ENCODE assay signal across 22 cellular contexts in the genomic region with DNA sequence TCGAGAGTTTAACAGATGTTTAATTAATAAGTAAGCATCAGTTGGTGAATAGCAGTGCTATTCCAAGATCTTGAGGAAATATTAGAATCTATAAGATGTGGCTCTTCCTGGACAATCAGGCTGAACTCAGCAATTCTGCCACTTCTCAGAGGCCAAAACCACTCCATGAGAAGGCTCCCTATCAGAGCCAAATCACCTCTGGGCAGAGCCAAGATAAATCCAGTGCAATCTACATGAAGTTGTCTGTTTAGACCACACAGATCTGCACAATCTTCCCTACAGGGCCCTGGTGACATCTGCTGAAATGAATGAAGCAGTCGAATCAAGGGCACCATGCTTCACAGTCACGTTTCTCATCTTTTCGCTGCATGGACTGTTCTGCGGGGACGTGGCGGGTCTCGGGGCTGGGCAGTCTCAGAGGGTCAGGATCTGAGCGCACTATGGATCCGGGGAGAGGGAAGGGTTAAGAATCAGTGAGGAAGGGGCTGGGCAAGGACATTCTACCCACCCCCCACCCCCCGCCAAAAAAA.
DNase-seq lines count a peak whose midpoint lies in the region; ATAC-seq and TF ChIP-seq lines count a peak whose summit lies in the region.
"Had no signal": no experiment of that assay in that cellular context is flagged by ENCODE, and none has a peak within 500 bp of the region (broad histone marks: within the 10 kb centered on the region; RNA-seq: fewer than 3 reads in every experiment).

No MANE protein-coding gene starts in this region.

- H3K27ac ChIP-seq in ACC112 (ENCODE audit: low read depth, low read length) (peak overlapping the region; percentile 92), coronary artery (peak overlapping the region; percentile 69 to 85), psoas muscle (peak overlapping the region; percentile 96)
- H3K27ac ChIP-seq: BLaER1, right lobe of liver had no signal

- H3K4me1 ChIP-seq in ACC112 (ENCODE audit: control insufficient read depth, insufficient read depth, low read length, unreplicated experiment) = peaks cover 82% of the 10 kb centered on the region
- H3K4me1 ChIP-seq in psoas muscle = peaks cover 86% of the 10 kb centered on the region
- H3K4me1 ChIP-seq: body of pancreas, right lobe of liver had no signal

- intact Hi-C loops in psoas muscle (cut with DNase I) = loop anchor here in 1 of 2 donors (5.0 kb wide), 1 partner anchor 94 kb away; no protein-coding TSS in a partner anchor

- H3K9me3 ChIP-seq in MG63 (no peaks in the 10 kb centered on the region), psoas muscle (no peaks in the 10 kb centered on the region)
- H3K9me3 ChIP-seq: BLaER1, body of pancreas, left lung, right lobe of liver had no signal

- no peaks in the 10 kb centered on the region for H3K79me2 ChIP-seq in ACC112 (ENCODE audit: control insufficient read depth, insufficient read depth, low read length, unreplicated experiment)

- DNase-seq in MG63 = peak; percentile 8
- DNase-seq in coronary artery (ENCODE audit: low spot score) = peak; percentile 64
- no peak for DNase-seq in psoas muscle
- no peak for DNase-seq in NCI-H2196 (lab: John Stamatoyannopoulos, UW; ENCODE audit: unreplicated experiment)
- DNase-seq: ACHN; activated CD8-positive, alpha-beta T cell treated with anti-CD3 and anti-CD28 coated beads for 36 hours; activated gamma-delta T cell; DND-41; effector CD4-positive, alpha-beta T cell; left lung; NCI-H1092 treated with DMSO at 0.1 percent for 48 hours; NCI-H187 treated with DMSO at 0.1 percent for 48 hours; NCI-H2227 treated with DMSO at 0.1 percent for 48 hours; NCI-H69 had no signal

- H3K4me3 ChIP-seq in ACC112 (ENCODE audit: low read depth, low read length) (no peak overlapping the region), MG63 (no peak overlapping the region), coronary artery (no peak overlapping the region), psoas muscle (no peak overlapping the region)
- H3K4me3 ChIP-seq: BLaER1, body of pancreas, left lung, right lobe of liver had no signal

- TF ChIP-seq CTCF in coronary artery (IDR thresholded peaks at IDR 0.05) = no peak
- TF ChIP-seq CTCF in psoas muscle (IDR thresholded peaks at IDR 0.05) = no peak

- no peak overlapping the region for H2AFZ ChIP-seq in ACC112 (ENCODE audit: low read length, unreplicated experiment)

- H3K27me3 ChIP-seq in ACC112 (ENCODE audit: insufficient read depth, low read length) (no peaks in the 10 kb centered on the region), MG63 (no peaks in the 10 kb centered on the region), psoas muscle (ENCODE audit: insufficient read depth in 3 of 3, low read length in 2 of 3) (no peaks in the 10 kb centered on the region)
- H3K27me3 ChIP-seq: BLaER1, body of pancreas, left lung, right lobe of liver had no signal

- ATAC-seq in psoas muscle (no peak), HG02938 (IDR thresholded peaks at IDR 0.05; ENCODE audit: unreplicated experiment) (no peak), HG02884 (IDR thresholded peaks at IDR 0.05; ENCODE audit: unreplicated experiment) (no peak), HG03045 (IDR thresholded peaks at IDR 0.05; ENCODE audit: unreplicated experiment) (no peak)
- ATAC-seq: activated CD4-positive, CD25-positive, alpha-beta regulatory T cell treated with anti-CD3 and anti-CD28 coated beads, Interleukin-2, amount 50 U/mL, for 24 hours; activated CD8-positive, alpha-beta T cell treated with anti-CD3 and anti-CD28 coated beads for 36 hours; body of pancreas had no signal

- H3K36me3 ChIP-seq in ACC112 (ENCODE audit: insufficient read depth, low read length) (no peaks in the 10 kb centered on the region), MG63 (no peaks in the 10 kb centered on the region), psoas muscle (ENCODE audit: insufficient read depth in 1 of 2, low read depth in 1 of 2) (no peaks in the 10 kb centered on the region)
- H3K36me3 ChIP-seq: BLaER1, left lung, right lobe of liver had no signal

- WGBS in psoas muscle, 3 donors = 85 to 90% (median 90%) methylated on average over 11 of the region's 11 CpGs

Comparison
In these comparisons a context has a peak if more than half of its experiments do, and no peak if none do; other contexts are left out.
1. DNase-seq: peak in MG63 (single experiment) and coronary artery (single experiment); none in psoas muscle (0 of 2) and NCI-H2196 (single experiment).
2. Peak in every context shown above with its lines, with median percentiles within 50 percentile points of each other: H3K27ac ChIP-seq.